In genomic region chr10:98456688-98457482, GRCh38 we compare ENCODE assay signal across 18 cellular contexts.
"Had no signal": no experiment of that assay in that cellular context is flagged by ENCODE, and none has a peak within 500 bp of the region (broad histone marks: within the 10 kb centered on the region; RNA-seq: fewer than 3 reads in every experiment).

No MANE protein-coding gene starts in this region.

- H3K36me3 ChIP-seq: left lung, prostate gland, vagina had no signal

- H3K27me3 ChIP-seq: testis, vagina had no signal

- H3K36me3 Mint-ChIP-seq: activated naive CD4-positive, alpha-beta T cell treated with anti-CD3 and anti-CD28 coated beads, Interleukin-2, amount 50 U/mL, for 72 hours; brain; immature natural killer cell; mesothelial cell of epicardium; naive thymus-derived CD8-positive, alpha-beta T cell; stimulated activated naive B cell treated with anti-CD40 and anti-IgM and Interleukin-4, amounts not matched to agents 10 μg/mL and 1 μg/mL and 100 μg/mL, for 72 hours had no signal

- H3K9me3 Mint-ChIP-seq: activated naive CD4-positive, alpha-beta T cell treated with anti-CD3 and anti-CD28 coated beads, Interleukin-2, amount 50 U/mL, for 72 hours; brain; immature natural killer cell; mesothelial cell of epicardium; naive thymus-derived CD8-positive, alpha-beta T cell; stimulated activated naive B cell treated with anti-CD40 and anti-IgM and Interleukin-4, amounts not matched to agents 10 μg/mL and 1 μg/mL and 100 μg/mL, for 72 hours had no signal

- H3K27ac ChIP-seq: epithelial cell of prostate, left lung, prostate gland, vagina had no signal

- H3K4me3 ChIP-seq: left lung, prostate gland, testis, vagina had no signal

- H3K4me3 Mint-ChIP-seq: brain; immature natural killer cell; mesothelial cell of epicardium; naive thymus-derived CD8-positive, alpha-beta T cell; stimulated activated naive B cell treated with anti-CD40 and anti-IgM and Interleukin-4, amounts not matched to agents 10 μg/mL and 1 μg/mL and 100 μg/mL, for 72 hours had no signal

- H3K9me3 ChIP-seq: left lung, prostate gland, testis, vagina had no signal

- ATAC-seq: activated naive CD4-positive, alpha-beta T cell treated with anti-CD3 and anti-CD28 coated beads, Interleukin-2, amount 50 U/mL, for 72 hours; left lung; naive thymus-derived CD8-positive, alpha-beta T cell; stimulated activated naive B cell treated with anti-CD40 and anti-IgM and Interleukin-4, amounts not matched to agents 10 μg/mL and 1 μg/mL and 100 μg/mL, for 72 hours had no signal

- DNase-seq: activated T-cell treated with anti-CD3 and anti-CD28 coated beads, Interleukin-2, amount 50 U/mL, for 1 hour; aorta; foreskin fibroblast; immature natural killer cell; kidney glomerular epithelial cell; left lung; naive thymus-derived CD8-positive, alpha-beta T cell; stimulated activated CD4-positive, alpha-beta T cell treated with anti-CD3 and anti-CD28 coated beads, Interleukin-2, amount 100 ng/mL, for 48 hours; stimulated activated CD8-positive, alpha-beta memory T cell treated with anti-CD3 and anti-CD28 coated beads, Interleukin-4, amount 100 ng/mL, for 48 hours; stimulated activated naive B cell treated with anti-CD40 and anti-IgM and Interleukin-4, amounts not matched to agents 10 μg/mL and 1 μg/mL and 100 μg/mL, for 72 hours; testis; trophoblast cell had no signal

- H3K4me1 ChIP-seq: prostate gland, vagina had no signal

- H3K27ac Mint-ChIP-seq: activated naive CD4-positive, alpha-beta T cell treated with anti-CD3 and anti-CD28 coated beads, Interleukin-2, amount 50 U/mL, for 72 hours; immature natural killer cell; mesothelial cell of epicardium; stimulated activated naive B cell treated with anti-CD40 and anti-IgM and Interleukin-4, amounts not matched to agents 10 μg/mL and 1 μg/mL and 100 μg/mL, for 72 hours had no signal

- H3K4me1 Mint-ChIP-seq: immature natural killer cell; naive thymus-derived CD8-positive, alpha-beta T cell had no signal
